Comparison of ENCODE assay signal across 31 cellular contexts in the genomic region with DNA sequence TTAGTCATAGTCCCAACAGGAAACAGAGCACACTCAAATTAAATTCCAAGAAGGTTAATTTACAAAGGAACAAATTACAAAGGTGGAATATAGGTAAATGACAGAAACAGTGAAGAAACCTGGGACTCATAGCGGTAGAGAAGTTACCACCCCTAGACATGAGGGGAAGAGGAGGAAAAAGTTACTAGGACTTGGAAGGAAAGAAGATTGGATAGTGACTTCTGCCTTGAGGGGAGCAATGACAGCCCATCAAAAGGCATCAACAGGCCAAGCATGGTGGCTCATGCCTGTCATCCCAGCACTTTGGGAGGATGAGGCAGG. TPM values are rescaled to one million over a fixed set of nuclear protein-coding genes. Genes with fewer than 3 reads are reported as not detected.
"Had no signal": no experiment of that assay in that cellular context is flagged by ENCODE, and none has a peak within 500 bp of the region (broad histone marks: within the 10 kb centered on the region; RNA-seq: fewer than 3 reads in every experiment).

No MANE protein-coding gene starts in this region.

- H3K9me3 ChIP-seq: ascending aorta, psoas muscle, thyroid gland, upper lobe of right lung had no signal

- H3K27ac ChIP-seq: ascending aorta, brain microvascular endothelial cell, foreskin keratinocyte, heart right ventricle, parathyroid adenoma, psoas muscle, right atrium auricular region, stomach, thyroid gland, upper lobe of right lung, VCaP had no signal

- H3K36me3 Mint-ChIP-seq: activated naive CD4-positive, alpha-beta T cell treated with anti-CD3 and anti-CD28 coated beads, Interleukin-2, amount 10 ng/mL, durations not matched to agents 7 days and 5 days; activated naive CD8-positive, alpha-beta T cell treated with anti-CD3 and anti-CD28 coated beads, Interleukin-2, amount 10 ng/mL, durations not matched to agents 7 days and 5 days; naive thymus-derived CD8-positive, alpha-beta T cell had no signal

- H3K27me3 ChIP-seq: ascending aorta, right atrium auricular region, thyroid gland had no signal

- H3K4me3 ChIP-seq: ascending aorta, heart right ventricle, psoas muscle, right atrium auricular region, smooth muscle cell, stomach, thyroid gland, upper lobe of right lung had no signal

- H3K27ac Mint-ChIP-seq: activated naive CD4-positive, alpha-beta T cell treated with anti-CD3 and anti-CD28 coated beads, Interleukin-2, amount 10 ng/mL, durations not matched to agents 7 days and 5 days; activated naive CD8-positive, alpha-beta T cell treated with anti-CD3 and anti-CD28 coated beads, Interleukin-2, amount 10 ng/mL, durations not matched to agents 7 days and 5 days; dendritic cell treated with granulocyte-macrophage colony-stimulating factor and Interleukin-4, amounts not matched to agents 40 ng/mL and 50 ng/mL, for 4 days; endodermal cell; naive thymus-derived CD8-positive, alpha-beta T cell; stimulated activated naive B cell treated with anti-CD40 and anti-IgM and Interleukin-4, amounts not matched to agents 10 μg/mL and 1 μg/mL and 100 μg/mL, for 72 hours; T-helper 2 cell treated with Interferon-gamma antibody and Interleukin-4, amounts not matched to agents 5 μg/mL and 100 μg/mL, for 36 hours had no signal

- H3K36me3 ChIP-seq: ascending aorta, brain microvascular endothelial cell, heart right ventricle, right atrium auricular region, stomach, thyroid gland, upper lobe of right lung had no signal

- H3K9me3 Mint-ChIP-seq: activated naive CD4-positive, alpha-beta T cell treated with anti-CD3 and anti-CD28 coated beads, Interleukin-2, amount 10 ng/mL, durations not matched to agents 7 days and 5 days; central memory CD8-positive, alpha-beta T cell; dendritic cell treated with granulocyte-macrophage colony-stimulating factor and Interleukin-4, amounts not matched to agents 40 ng/mL and 50 ng/mL, for 4 days; T-helper 2 cell treated with Interferon-gamma antibody and Interleukin-4, amounts not matched to agents 5 μg/mL and 100 μg/mL, for 36 hours had no signal

- H2AFZ ChIP-seq: parathyroid adenoma had no signal

- H3K4me1 ChIP-seq: ascending aorta, parathyroid adenoma, psoas muscle, upper lobe of right lung had no signal

- DNase-seq: activated CD4-positive, alpha-beta T cell treated with anti-CD3 and anti-CD28 coated beads for 48 hours; activated CD4-positive, alpha-beta T cell treated with anti-CD3 and anti-CD28 coated beads, Interleukin-2, amount 50 U/mL, for 48 hours; activated CD8-positive, alpha-beta memory T cell treated with anti-CD3 and anti-CD28 coated beads for 24 hours; activated gamma-delta T cell; activated naive CD4-positive, alpha-beta T cell treated with anti-CD3 and anti-CD28 coated beads, Interleukin-2, amount 10 ng/mL, durations not matched to agents 7 days and 5 days; activated naive CD8-positive, alpha-beta T cell treated with anti-CD3 and anti-CD28 coated beads, Interleukin-2, amount 10 ng/mL, durations not matched to agents 7 days and 5 days; endodermal cell; heart right ventricle; left cardiac atrium; naive thymus-derived CD8-positive, alpha-beta T cell; nucleus accumbens; psoas muscle; stimulated activated CD4-positive, alpha-beta T cell treated with anti-CD3 and anti-CD28 coated beads, Interleukin-1b, Interleukin-23, amount 100 ng/mL, for 48 hours; stimulated activated naive B cell treated with anti-CD40 and anti-IgM and Interleukin-4, amounts not matched to agents 10 μg/mL and 1 μg/mL and 100 μg/mL, for 72 hours; stomach; T-helper 1 cell; thyroid gland; upper lobe of right lung had no signal

- H3K79me2 ChIP-seq: parathyroid adenoma had no signal

- FAIRE-seq: islet of Langerhans had no signal

- H3K4me2 ChIP-seq: smooth muscle cell had no signal

- H3K9ac ChIP-seq: parathyroid adenoma had no signal

- H3K4me3 Mint-ChIP-seq: activated naive CD4-positive, alpha-beta T cell treated with anti-CD3 and anti-CD28 coated beads, Interleukin-2, amount 10 ng/mL, durations not matched to agents 7 days and 5 days; activated naive CD8-positive, alpha-beta T cell treated with anti-CD3 and anti-CD28 coated beads, Interleukin-2, amount 10 ng/mL, durations not matched to agents 7 days and 5 days; central memory CD8-positive, alpha-beta T cell; dendritic cell treated with granulocyte-macrophage colony-stimulating factor and Interleukin-4, amounts not matched to agents 40 ng/mL and 50 ng/mL, for 4 days; endodermal cell; naive thymus-derived CD8-positive, alpha-beta T cell; stimulated activated naive B cell treated with anti-CD40 and anti-IgM and Interleukin-4, amounts not matched to agents 10 μg/mL and 1 μg/mL and 100 μg/mL, for 72 hours; T-helper 2 cell treated with Interferon-gamma antibody and Interleukin-4, amounts not matched to agents 5 μg/mL and 100 μg/mL, for 36 hours had no signal

- ATAC-seq: activated CD4-positive, CD25-positive, alpha-beta regulatory T cell treated with anti-CD3 and anti-CD28 coated beads, Interleukin-2, amount 50 U/mL, for 24 hours; esophagus mucosa; heart right ventricle; left cardiac atrium; naive thymus-derived CD8-positive, alpha-beta T cell; psoas muscle; stimulated activated naive B cell treated with anti-CD40 and anti-IgM and Interleukin-4, amounts not matched to agents 10 μg/mL and 1 μg/mL and 100 μg/mL, for 72 hours; upper lobe of right lung had no signal

RNA-seq across cellular contexts. Expression of gene PDE11A, which starts 2.4 kb away (rescaled TPM):
- total RNA-seq: activated naive CD8-positive, alpha-beta T cell treated with anti-CD3 and anti-CD28 coated beads, Interleukin-2, amount 10 ng/mL, durations not matched to agents 7 days and 5 days; esophagus mucosa; naive thymus-derived CD8-positive, alpha-beta T cell; upper lobe of right lung had no signal
